1 cellular context compared by ENCODE assay signal in the genomic region with DNA sequence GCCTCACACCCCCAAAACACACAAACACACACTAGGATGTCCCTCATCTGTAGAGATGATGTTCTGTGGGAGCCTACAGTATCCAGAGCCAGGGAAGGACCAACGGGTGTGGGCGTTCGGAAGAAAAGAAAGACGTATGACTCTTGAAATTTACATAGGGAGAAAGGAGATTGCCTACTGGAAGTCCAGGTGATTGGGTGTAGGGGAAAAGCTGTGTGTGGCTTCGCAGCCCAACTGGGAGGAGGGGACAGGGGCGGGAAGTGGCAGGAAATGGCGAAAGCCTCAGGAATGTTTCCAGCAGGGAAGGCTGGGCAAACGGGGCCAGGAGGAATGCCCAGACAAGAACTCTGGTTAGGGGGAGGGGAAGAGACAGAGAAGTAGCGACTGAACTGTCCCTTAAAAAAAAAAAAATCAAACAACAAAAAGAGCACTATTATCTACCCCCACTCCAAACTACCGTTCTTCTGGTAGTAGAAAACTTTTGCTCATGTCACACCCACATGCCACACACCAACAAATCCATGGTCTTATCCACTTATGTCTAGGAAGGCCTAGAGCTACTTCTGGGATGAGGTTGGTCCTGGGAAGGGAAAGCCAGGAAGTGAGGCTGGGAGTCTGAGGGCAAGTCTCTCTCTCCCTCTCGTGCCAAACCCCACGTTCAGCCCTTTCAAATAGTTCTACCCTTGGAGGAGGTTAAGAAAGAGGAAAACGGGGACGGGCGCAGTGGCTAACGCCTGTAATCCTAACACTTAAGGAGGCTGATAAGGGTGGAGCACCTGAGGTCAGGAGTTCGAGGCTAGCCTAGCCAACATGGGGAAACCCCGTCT.
TF ChIP-seq lines count a peak whose summit lies in the region.

No MANE protein-coding gene starts in this region.

TF ChIP-seq in HepG2, 621 proteins besides CTCF, POLR2A, EP300 and RAD21 (continued from another document and continues in another):
- TF ChIP-seq U2AF1 (optimal IDR thresholded peaks at IDR 0.05; ENCODE audit: low read depth, low read length) (peak; percentile 68), ZNF234 (CRISPR knock-in tag; conservative IDR thresholded peaks at IDR 0.05) (no peak), MYNN (CRISPR knock-in tag; IDR thresholded peaks at IDR 0.05; ENCODE audit: low read depth) (no peak), ISL2 (CRISPR knock-in tag; IDR thresholded peaks at IDR 0.05) (peak; percentile 33; the same call in 1 of the 2 replicates), ESRRA (CRISPR knock-in tag; IDR thresholded peaks at IDR 0.05; ENCODE audit: low read depth) (0 out of 2 replicates have a peak, but pooled peaks have one; percentile 39), SMYD3 (CRISPR knock-in tag; IDR thresholded peaks at IDR 0.05) (peak; percentile 62; the same call in 1 of the 2 replicates), ZNF672 (CRISPR knock-in tag; IDR thresholded peaks at IDR 0.05) (no peak), POLR2G (IDR thresholded peaks at IDR 0.05; ENCODE audit: low read depth, low read length) (peak; percentile 76), SP140L (CRISPR knock-in tag; IDR thresholded peaks at IDR 0.05; ENCODE audit: borderline replicate concordance) (no peak), RCOR2 (CRISPR knock-in tag; IDR thresholded peaks at IDR 0.05) (no peak; the same call in 1 of the 2 replicates), KLF13 (CRISPR knock-in tag; IDR thresholded peaks at IDR 0.05) (no peak), ZFP36L2 (CRISPR knock-in tag; IDR thresholded peaks at IDR 0.05) (no peak), SP4 (CRISPR knock-in tag; IDR thresholded peaks at IDR 0.05) (no peak; the same call in 1 of the 2 replicates), HOXA3 (CRISPR knock-in tag; IDR thresholded peaks at IDR 0.05) (peak; percentile 80), ZNF773 (CRISPR knock-in tag; IDR thresholded peaks at IDR 0.05; ENCODE audit: borderline replicate concordance) (0 out of 2 replicates have a peak, but pooled peaks have one; percentile 39), ERF (CRISPR knock-in tag; IDR thresholded peaks at IDR 0.05) (peak; percentile 55; the same call in 1 of the 2 replicates), BORCS8-MEF2B (CRISPR knock-in tag; IDR thresholded peaks at IDR 0.05) (0 out of 2 replicates have a peak, but pooled peaks have one; percentile 31), ZNF143 (CRISPR knock-in tag; IDR thresholded peaks at IDR 0.05) (0 out of 2 replicates have a peak, but pooled peaks have one; percentile 45), ZNF441 (CRISPR knock-in tag; IDR thresholded peaks at IDR 0.05; ENCODE audit: borderline replicate concordance) (peak; percentile 28; the same call in 1 of the 2 replicates), IRF2 (CRISPR knock-in tag; IDR thresholded peaks at IDR 0.05) (peak; percentile 86), ZNF30 (CRISPR knock-in tag; IDR thresholded peaks at IDR 0.05) (no peak), SP5 (CRISPR knock-in tag; IDR thresholded peaks at IDR 0.05; ENCODE audit: borderline replicate concordance, low read depth) (peak; percentile 92), ZFP90 (CRISPR knock-in tag; IDR thresholded peaks at IDR 0.05; ENCODE audit: borderline replicate concordance) (0 out of 2 replicates have a peak, but pooled peaks have one; percentile 60), TBX2 (CRISPR knock-in tag; IDR thresholded peaks at IDR 0.05; ENCODE audit: borderline replicate concordance) (peak; percentile 68), ZNF790 (CRISPR knock-in tag; IDR thresholded peaks at IDR 0.05; ENCODE audit: borderline replicate concordance) (no peak)
- TF ChIP-seq, protein P1, sequence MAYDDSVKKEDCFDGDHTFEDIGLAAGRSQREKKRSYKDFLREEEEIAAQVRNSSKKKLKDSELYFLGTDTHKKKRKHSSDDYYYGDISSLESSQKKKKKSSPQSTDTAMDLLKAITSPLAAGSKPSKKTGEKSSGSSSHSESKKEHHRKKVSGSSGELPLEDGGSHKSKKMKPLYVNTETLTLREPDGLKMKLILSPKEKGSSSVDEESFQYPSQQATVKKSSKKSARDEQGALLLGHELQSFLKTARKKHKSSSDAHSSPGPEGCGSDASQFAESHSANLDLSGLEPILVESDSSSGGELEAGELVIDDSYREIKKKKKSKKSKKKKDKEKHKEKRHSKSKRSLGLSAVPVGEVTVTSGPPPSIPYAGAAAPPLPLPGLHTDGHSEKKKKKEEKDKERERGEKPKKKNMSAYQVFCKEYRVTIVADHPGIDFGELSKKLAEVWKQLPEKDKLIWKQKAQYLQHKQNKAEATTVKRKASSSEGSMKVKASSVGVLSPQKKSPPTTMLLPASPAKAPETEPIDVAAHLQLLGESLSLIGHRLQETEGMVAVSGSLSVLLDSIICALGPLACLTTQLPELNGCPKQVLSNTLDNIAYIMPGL (CRISPR knock-in tag; IDR thresholded peaks at IDR 0.05; ENCODE audit: borderline replicate concordance in 1 of 2, low read depth in 1 of 2), result no peak; a peak in 1 of 4 replicates
- TF ChIP-seq, protein P2, sequence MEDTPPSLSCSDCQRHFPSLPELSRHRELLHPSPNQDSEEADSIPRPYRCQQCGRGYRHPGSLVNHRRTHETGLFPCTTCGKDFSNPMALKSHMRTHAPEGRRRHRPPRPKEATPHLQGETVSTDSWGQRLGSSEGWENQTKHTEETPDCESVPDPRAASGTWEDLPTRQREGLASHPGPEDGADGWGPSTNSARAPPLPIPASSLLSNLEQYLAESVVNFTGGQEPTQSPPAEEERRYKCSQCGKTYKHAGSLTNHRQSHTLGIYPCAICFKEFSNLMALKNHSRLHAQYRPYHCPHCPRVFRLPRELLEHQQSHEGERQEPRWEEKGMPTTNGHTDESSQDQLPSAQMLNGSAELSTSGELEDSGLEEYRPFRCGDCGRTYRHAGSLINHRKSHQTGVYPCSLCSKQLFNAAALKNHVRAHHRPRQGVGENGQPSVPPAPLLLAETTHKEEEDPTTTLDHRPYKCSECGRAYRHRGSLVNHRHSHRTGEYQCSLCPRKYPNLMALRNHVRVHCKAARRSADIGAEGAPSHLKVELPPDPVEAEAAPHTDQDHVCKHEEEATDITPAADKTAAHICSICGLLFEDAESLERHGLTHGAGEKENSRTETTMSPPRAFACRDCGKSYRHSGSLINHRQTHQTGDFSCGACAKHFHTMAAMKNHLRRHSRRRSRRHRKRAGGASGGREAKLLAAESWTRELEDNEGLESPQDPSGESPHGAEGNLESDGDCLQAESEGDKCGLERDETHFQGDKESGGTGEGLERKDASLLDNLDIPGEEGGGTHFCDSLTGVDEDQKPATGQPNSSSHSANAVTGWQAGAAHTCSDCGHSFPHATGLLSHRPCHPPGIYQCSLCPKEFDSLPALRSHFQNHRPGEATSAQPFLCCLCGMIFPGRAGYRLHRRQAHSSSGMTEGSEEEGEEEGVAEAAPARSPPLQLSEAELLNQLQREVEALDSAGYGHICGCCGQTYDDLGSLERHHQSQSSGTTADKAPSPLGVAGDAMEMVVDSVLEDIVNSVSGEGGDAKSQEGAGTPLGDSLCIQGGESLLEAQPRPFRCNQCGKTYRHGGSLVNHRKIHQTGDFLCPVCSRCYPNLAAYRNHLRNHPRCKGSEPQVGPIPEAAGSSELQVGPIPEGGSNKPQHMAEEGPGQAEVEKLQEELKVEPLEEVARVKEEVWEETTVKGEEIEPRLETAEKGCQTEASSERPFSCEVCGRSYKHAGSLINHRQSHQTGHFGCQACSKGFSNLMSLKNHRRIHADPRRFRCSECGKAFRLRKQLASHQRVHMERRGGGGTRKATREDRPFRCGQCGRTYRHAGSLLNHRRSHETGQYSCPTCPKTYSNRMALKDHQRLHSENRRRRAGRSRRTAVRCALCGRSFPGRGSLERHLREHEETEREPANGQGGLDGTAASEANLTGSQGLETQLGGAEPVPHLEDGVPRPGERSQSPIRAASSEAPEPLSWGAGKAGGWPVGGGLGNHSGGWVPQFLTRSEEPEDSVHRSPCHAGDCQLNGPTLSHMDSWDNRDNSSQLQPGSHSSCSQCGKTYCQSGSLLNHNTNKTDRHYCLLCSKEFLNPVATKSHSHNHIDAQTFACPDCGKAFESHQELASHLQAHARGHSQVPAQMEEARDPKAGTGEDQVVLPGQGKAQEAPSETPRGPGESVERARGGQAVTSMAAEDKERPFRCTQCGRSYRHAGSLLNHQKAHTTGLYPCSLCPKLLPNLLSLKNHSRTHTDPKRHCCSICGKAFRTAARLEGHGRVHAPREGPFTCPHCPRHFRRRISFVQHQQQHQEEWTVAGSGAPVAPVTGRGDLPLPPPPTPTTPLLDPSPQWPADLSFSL (CRISPR knock-in tag; IDR thresholded peaks at IDR 0.05), result no peak
- TF ChIP-seq, protein P3, sequence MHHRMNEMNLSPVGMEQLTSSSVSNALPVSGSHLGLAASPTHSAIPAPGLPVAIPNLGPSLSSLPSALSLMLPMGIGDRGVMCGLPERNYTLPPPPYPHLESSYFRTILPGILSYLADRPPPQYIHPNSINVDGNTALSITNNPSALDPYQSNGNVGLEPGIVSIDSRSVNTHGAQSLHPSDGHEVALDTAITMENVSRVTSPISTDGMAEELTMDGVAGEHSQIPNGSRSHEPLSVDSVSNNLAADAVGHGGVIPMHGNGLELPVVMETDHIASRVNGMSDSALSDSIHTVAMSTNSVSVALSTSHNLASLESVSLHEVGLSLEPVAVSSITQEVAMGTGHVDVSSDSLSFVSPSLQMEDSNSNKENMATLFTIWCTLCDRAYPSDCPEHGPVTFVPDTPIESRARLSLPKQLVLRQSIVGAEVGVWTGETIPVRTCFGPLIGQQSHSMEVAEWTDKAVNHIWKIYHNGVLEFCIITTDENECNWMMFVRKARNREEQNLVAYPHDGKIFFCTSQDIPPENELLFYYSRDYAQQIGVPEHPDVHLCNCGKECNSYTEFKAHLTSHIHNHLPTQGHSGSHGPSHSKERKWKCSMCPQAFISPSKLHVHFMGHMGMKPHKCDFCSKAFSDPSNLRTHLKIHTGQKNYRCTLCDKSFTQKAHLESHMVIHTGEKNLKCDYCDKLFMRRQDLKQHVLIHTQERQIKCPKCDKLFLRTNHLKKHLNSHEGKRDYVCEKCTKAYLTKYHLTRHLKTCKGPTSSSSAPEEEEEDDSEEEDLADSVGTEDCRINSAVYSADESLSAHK (CRISPR knock-in tag; IDR thresholded peaks at IDR 0.05; ENCODE audit: borderline replicate concordance), result no peak
- TF ChIP-seq, protein P4, sequence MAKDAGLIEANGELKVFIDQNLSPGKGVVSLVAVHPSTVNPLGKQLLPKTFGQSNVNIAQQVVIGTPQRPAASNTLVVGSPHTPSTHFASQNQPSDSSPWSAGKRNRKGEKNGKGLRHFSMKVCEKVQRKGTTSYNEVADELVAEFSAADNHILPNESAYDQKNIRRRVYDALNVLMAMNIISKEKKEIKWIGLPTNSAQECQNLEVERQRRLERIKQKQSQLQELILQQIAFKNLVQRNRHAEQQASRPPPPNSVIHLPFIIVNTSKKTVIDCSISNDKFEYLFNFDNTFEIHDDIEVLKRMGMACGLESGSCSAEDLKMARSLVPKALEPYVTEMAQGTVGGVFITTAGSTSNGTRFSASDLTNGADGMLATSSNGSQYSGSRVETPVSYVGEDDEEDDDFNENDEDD (CRISPR knock-in tag; IDR thresholded peaks at IDR 0.05; ENCODE audit: borderline replicate concordance), result peak; percentile 94; the same call in 1 of the 2 replicates
- TF ChIP-seq, protein P5, sequence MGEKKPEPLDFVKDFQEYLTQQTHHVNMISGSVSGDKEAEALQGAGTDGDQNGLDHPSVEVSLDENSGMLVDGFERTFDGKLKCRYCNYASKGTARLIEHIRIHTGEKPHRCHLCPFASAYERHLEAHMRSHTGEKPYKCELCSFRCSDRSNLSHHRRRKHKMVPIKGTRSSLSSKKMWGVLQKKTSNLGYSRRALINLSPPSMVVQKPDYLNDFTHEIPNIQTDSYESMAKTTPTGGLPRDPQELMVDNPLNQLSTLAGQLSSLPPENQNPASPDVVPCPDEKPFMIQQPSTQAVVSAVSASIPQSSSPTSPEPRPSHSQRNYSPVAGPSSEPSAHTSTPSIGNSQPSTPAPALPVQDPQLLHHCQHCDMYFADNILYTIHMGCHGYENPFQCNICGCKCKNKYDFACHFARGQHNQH (CRISPR knock-in tag; IDR thresholded peaks at IDR 0.05), result no peak
- TF ChIP-seq, protein P6, sequence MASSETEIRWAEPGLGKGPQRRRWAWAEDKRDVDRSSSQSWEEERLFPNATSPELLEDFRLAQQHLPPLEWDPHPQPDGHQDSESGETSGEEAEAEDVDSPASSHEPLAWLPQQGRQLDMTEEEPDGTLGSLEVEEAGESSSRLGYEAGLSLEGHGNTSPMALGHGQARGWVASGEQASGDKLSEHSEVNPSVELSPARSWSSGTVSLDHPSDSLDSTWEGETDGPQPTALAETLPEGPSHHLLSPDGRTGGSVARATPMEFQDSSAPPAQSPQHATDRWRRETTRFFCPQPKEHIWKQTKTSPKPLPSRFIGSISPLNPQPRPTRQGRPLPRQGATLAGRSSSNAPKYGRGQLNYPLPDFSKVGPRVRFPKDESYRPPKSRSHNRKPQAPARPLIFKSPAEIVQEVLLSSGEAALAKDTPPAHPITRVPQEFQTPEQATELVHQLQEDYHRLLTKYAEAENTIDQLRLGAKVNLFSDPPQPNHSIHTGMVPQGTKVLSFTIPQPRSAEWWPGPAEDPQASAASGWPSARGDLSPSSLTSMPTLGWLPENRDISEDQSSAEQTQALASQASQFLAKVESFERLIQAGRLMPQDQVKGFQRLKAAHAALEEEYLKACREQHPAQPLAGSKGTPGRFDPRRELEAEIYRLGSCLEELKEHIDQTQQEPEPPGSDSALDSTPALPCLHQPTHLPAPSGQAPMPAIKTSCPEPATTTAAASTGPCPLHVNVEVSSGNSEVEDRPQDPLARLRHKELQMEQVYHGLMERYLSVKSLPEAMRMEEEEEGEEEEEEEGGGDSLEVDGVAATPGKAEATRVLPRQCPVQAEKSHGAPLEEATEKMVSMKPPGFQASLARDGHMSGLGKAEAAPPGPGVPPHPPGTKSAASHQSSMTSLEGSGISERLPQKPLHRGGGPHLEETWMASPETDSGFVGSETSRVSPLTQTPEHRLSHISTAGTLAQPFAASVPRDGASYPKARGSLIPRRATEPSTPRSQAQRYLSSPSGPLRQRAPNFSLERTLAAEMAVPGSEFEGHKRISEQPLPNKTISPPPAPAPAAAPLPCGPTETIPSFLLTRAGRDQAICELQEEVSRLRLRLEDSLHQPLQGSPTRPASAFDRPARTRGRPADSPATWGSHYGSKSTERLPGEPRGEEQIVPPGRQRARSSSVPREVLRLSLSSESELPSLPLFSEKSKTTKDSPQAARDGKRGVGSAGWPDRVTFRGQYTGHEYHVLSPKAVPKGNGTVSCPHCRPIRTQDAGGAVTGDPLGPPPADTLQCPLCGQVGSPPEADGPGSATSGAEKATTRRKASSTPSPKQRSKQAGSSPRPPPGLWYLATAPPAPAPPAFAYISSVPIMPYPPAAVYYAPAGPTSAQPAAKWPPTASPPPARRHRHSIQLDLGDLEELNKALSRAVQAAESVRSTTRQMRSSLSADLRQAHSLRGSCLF (CRISPR knock-in tag; IDR thresholded peaks at IDR 0.05; ENCODE audit: borderline replicate concordance), result 0 out of 2 replicates have a peak, but pooled peaks have one; percentile 70
- TF ChIP-seq, protein P7, sequence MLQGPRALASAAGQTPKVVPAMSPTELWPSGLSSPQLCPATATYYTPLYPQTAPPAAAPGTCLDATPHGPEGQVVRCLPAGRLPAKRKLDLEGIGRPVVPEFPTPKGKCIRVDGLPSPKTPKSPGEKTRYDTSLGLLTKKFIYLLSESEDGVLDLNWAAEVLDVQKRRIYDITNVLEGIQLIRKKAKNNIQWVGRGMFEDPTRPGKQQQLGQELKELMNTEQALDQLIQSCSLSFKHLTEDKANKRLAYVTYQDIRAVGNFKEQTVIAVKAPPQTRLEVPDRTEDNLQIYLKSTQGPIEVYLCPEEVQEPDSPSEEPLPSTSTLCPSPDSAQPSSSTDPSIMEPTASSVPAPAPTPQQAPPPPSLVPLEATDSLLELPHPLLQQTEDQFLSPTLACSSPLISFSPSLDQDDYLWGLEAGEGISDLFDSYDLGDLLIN (CRISPR knock-in tag; IDR thresholded peaks at IDR 0.05; ENCODE audit: borderline replicate concordance), result 0 out of 2 replicates have a peak, but pooled peaks have one; percentile 42
- TF ChIP-seq, protein P8, sequence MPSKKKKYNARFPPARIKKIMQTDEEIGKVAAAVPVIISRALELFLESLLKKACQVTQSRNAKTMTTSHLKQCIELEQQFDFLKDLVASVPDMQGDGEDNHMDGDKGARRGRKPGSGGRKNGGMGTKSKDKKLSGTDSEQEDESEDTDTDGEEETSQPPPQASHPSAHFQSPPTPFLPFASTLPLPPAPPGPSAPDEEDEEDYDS (CRISPR knock-in tag; IDR thresholded peaks at IDR 0.05), result peak; percentile 76
